ENCODE assay signal across 11 cellular contexts in genomic region chr2:174787485-174788205, GRCh38. TPM values are rescaled to one million over a fixed set of nuclear protein-coding genes. Genes with fewer than 3 reads are reported as not detected.
A peak's percentile ranks its signal among the peaks of the same experiment; 100 is the strongest.
DNase-seq lines count a peak whose midpoint lies in the region; ATAC-seq and TF ChIP-seq lines count a peak whose summit lies in the region.
"Had no signal": no experiment of that assay in that cellular context is flagged by ENCODE, and none has a peak within 500 bp of the region (broad histone marks: within the 10 kb centered on the region; RNA-seq: fewer than 3 reads in every experiment).

No MANE protein-coding gene starts in this region.

- ATAC-seq in GM18861 (IDR thresholded peaks at IDR 0.05; ENCODE audit: unreplicated experiment): no peak
- ATAC-seq in HG03045 (IDR thresholded peaks at IDR 0.05; ENCODE audit: unreplicated experiment): no peak
- ATAC-seq: GM12878 had no signal

- peak overlapping the region; percentile 65 for H3K4me3 Mint-ChIP-seq in HFFc6

- peaks cover 63% of the 10 kb centered on the region for H3K4me1 Mint-ChIP-seq in HFFc6 (ENCODE audit: low read depth)

- peak overlapping the region; percentile 97 for H3K27ac Mint-ChIP-seq in HFFc6

- H3K36me3 Mint-ChIP-seq in HFFc6 (ENCODE audit: low read depth): peaks cover 14% of the 10 kb centered on the region; the same call in 1 of the 2 replicates

- no peak for TF ChIP-seq CTCF in HFFc6 (IDR thresholded peaks at IDR 0.05)

- no peaks in the 10 kb centered on the region; the same call in none of the 2 replicates for H3K27me3 Mint-ChIP-seq in HFFc6 (ENCODE audit: insufficient read depth)

- peak overlapping the region; percentile 75 for H3K27ac ChIP-seq in angular gyrus (ENCODE audit: low read depth, low read length)
- no peak overlapping the region for H3K27ac ChIP-seq in caudate nucleus (ENCODE audit: low read depth, low read length)
- H3K27ac ChIP-seq: prostate gland had no signal

- H3K9me3 Mint-ChIP-seq in HFFc6: peaks cover 11% of the 10 kb centered on the region; the same call in 1 of the 2 replicates

- DNase-seq in AG08395 (ENCODE audit: low spot score) (peak; percentile 97), HFFc6 (peak; percentile 99), kidney glomerular epithelial cell (lab: John Stamatoyannopoulos, UW) (peak; percentile 56), caudate nucleus (lab: John Stamatoyannopoulos, UW) (no peak), COR-L47 (lab: John Stamatoyannopoulos, UW) (no peak)
- DNase-seq: RPMI8226 had no signal

RNA-seq across cellular contexts. Expression of gene CHRNA1, which starts 23.4 kb away (rescaled TPM):
- total RNA-seq in HFFc6 (2021; fragmentation: NEBNext Ultra II Directional; extraction: Animal tissue kit (Norgen Biotek cat#: 25700)): under 1 TPM in 1 of 6 experiments, not detected in 5; 0.14 TPM
- total RNA-seq: GM12878 had no signal

Comparison
In these comparisons a context has a peak if more than half of its experiments do, and no peak if none do; other contexts are left out.
1. DNase-seq: peak in AG08395 (single experiment), HFFc6 (single experiment) and kidney glomerular epithelial cell (single experiment); none in caudate nucleus (0 of 61) and COR-L47 (single experiment).